Comparison of ENCODE assay signal across 23 cellular contexts in the genomic region with DNA sequence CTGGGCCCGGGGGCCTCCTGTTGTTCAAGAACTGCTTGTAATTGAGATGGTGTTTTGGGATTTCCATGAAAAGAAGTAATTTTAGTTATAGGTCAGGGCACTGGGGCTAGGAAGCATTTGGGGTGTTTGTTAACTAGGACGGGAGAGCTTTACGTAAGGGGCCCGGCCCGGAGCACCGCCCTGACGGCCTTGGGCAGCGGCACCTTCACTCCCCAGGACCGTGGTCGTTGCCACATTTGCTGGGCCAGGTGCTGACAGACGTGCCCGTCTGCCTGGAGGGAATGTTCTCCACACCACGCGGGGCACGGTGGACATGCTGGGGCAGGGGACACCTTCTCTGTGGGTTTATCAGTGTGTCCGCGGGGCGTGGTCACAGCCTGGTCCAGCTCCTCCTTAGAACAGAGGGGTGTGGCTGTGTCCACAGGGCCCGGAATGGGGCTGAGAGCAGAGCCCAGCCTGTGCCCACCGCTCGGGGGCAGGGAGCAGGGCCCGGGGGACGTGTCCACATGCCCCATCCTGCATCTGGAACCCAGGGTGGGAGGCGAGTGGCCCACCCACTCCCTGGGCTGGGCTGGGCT. TPM values are rescaled to one million over a fixed set of nuclear protein-coding genes. Genes with fewer than 3 reads are reported as not detected.
DNase-seq lines count a peak whose midpoint lies in the region; ATAC-seq and TF ChIP-seq lines count a peak whose summit lies in the region.
"Had no signal": no experiment of that assay in that cellular context is flagged by ENCODE, and none has a peak within 500 bp of the region (broad histone marks: within the 10 kb centered on the region; RNA-seq: fewer than 3 reads in every experiment).

No MANE protein-coding gene starts in this region.

- H3K9me3 ChIP-seq in H9 (ENCODE audit: control insufficient read depth, low read depth, low read length) = no peaks in the 10 kb centered on the region
- no peaks in the 10 kb centered on the region for H3K9me3 ChIP-seq in esophagus (ENCODE audit: control insufficient read depth in 2 of 2, insufficient read depth in 1 of 2, low read depth in 1 of 2, low read length in 1 of 2)
- H3K9me3 ChIP-seq in neural progenitor cell (ENCODE audit: low read depth) = no peaks in the 10 kb centered on the region
- H3K9me3 ChIP-seq in uterus = no peaks in the 10 kb centered on the region

- H3K27ac Mint-ChIP-seq in H9 (no peak overlapping the region; a peak in 1 of 7 replicates), WTC11 (peak overlapping the region; percentile 68), neural progenitor cell (peak overlapping the region; percentile 73)
- H3K27ac Mint-ChIP-seq: activated CD4-positive, alpha-beta memory T cell treated with anti-CD3 and anti-CD28 coated beads for 36 hours had no signal

- no peaks in the 10 kb centered on the region; the same call in 1 of the 2 replicates for H3K4me1 ChIP-seq in H9 (ENCODE audit: insufficient read depth, low read length)
- H3K4me1 ChIP-seq in esophagus (ENCODE audit: control insufficient read depth in 2 of 2, insufficient read depth in 2 of 2, low read length in 1 of 2) = peaks cover 21 to 86% of the 10 kb centered on the region in 2 donors
- H3K4me1 ChIP-seq in neural progenitor cell = peaks cover 47% of the 10 kb centered on the region
- H3K4me1 ChIP-seq in uterus = peaks cover 13 to 29% of the 10 kb centered on the region in 2 donors

- no peak for ATAC-seq in WTC11
- no peak for ATAC-seq in HG02571 (IDR thresholded peaks at IDR 0.05; ENCODE audit: unreplicated experiment)
- ATAC-seq: HepG2 had no signal

- no CpG with 5 or more reads among the region's 24 CpGs for WGBS in H9 (ENCODE audit: extremely low coverage, insufficient read length, low lambda C conversion rate)
- 56 to 74% methylated on average over 22 to 24 of the region's 24 CpGs for WGBS in esophagus, 2 donors

- H3T11ph ChIP-seq in H9 (ENCODE audit: low read length) = no peak overlapping the region

- TF ChIP-seq CTCF in H9 (conservative IDR thresholded peaks at IDR 0.05) (no peak), WTC11 (IDR thresholded peaks at IDR 0.05) (no peak), neural progenitor cell (IDR thresholded peaks at IDR 0.05) (no peak), uterus (IDR thresholded peaks at IDR 0.05) (no peak)

- peaks cover 36 to 45% of the 10 kb centered on the region in 2 experiments for H3K4me1 Mint-ChIP-seq in H9
- peaks cover 22% of the 10 kb centered on the region for H3K4me1 Mint-ChIP-seq in WTC11
- H3K4me1 Mint-ChIP-seq in neural progenitor cell = peaks cover 56% of the 10 kb centered on the region

- H3K4ac ChIP-seq in H9 (ENCODE audit: low read depth, low read length) = no peak overlapping the region

- H4K20me1 ChIP-seq in H9 (ENCODE audit: control insufficient read depth, insufficient read depth, insufficient read length) = peaks cover 3% of the 10 kb centered on the region
- H4K20me1 ChIP-seq in neural progenitor cell (ENCODE audit: low read depth) = no peaks in the 10 kb centered on the region

- H3K27ac ChIP-seq in H9 (ENCODE audit: insufficient read length, low read depth, low read length) (no peak overlapping the region), esophagus (ENCODE audit: low read depth in 2 of 2, low read length in 1 of 2) (peak overlapping the region; percentile 90 to 92), neural progenitor cell (no peak overlapping the region), uterus (no peak overlapping the region)
- H3K27ac ChIP-seq: HL-60 had no signal

- POLR2A ChIA-PET in WTC11 (lab: Charles Lee) = no interaction called here

- H3K4me2 ChIP-seq in H9 (ENCODE audit: insufficient read depth, insufficient read length, low read length) = no peak overlapping the region
- H3K4me2 ChIP-seq in neural progenitor cell = no peak overlapping the region

- no peak overlapping the region for H3K18ac ChIP-seq in H9 (ENCODE audit: insufficient read length, low read depth, low read length)

- intact Hi-C loops in uterus (cut with DNase I; ENCODE audit: low total_unique reads) = loop anchor here (10.0 kb wide), 1 partner anchor 688 kb away; no protein-coding TSS in a partner anchor

- no peak overlapping the region for H3K23ac ChIP-seq in H9 (ENCODE audit: insufficient read length, low read depth, low read length)

- no peak overlapping the region for H4K91ac ChIP-seq in H9 (ENCODE audit: insufficient read length, low read depth, low read length)

- no peak for DNase-seq in H9
- no peak for DNase-seq in WTC11 (ENCODE audit: low spot score)
- DNase-seq in neural progenitor cell (ENCODE audit: low spot score) = no peak
- DNase-seq in anterior cingulate cortex (lab: John Stamatoyannopoulos, UW) = no peak
- DNase-seq in uterus = no peak
- no peak for DNase-seq in stimulated activated CD4-positive, alpha-beta T cell treated with anti-CD3 and anti-CD28 coated beads, Interleukin-2, amount 100 ng/mL, for 24 hours
- DNase-seq: ACHN; activated CD4-positive, alpha-beta memory T cell treated with anti-CD3 and anti-CD28 coated beads for 36 hours; activated effector memory CD4-positive, alpha-beta T cell treated with anti-CD3 and anti-CD28 coated beads, Interleukin-2, amount 50 U/mL, for 16 hours; C1 segment of cervical spinal cord; effector memory CD4-positive, alpha-beta T cell; H7; head of caudate nucleus; kidney glomerular epithelial cell; NCI-H1092 treated with DMSO at 0.1 percent for 48 hours; NCI-H187 treated with DMSO at 0.1 percent for 48 hours; nucleus accumbens; stimulated activated CD4-positive, alpha-beta T cell treated with anti-CD3 and anti-CD28 coated beads, Interleukin-1b, Interleukin-23, amount 100 ng/mL, for 48 hours; T-helper 9 cell had no signal

- H2BK12ac ChIP-seq in H9 (ENCODE audit: insufficient read length, low read depth, low read length) = peak overlapping the region; percentile 22

- H3K36me3 ChIP-seq in esophagus (ENCODE audit: control insufficient read depth in 2 of 2, insufficient read depth in 2 of 2, low read length in 1 of 2) (peaks cover 0 to 34% of the 10 kb centered on the region in 2 donors), neural progenitor cell (no peaks in the 10 kb centered on the region), uterus (no peaks in the 10 kb centered on the region)

- no peak overlapping the region for H3K4me3 ChIP-seq in esophagus (ENCODE audit: low read depth in 1 of 2, low read length in 2 of 2)
- H3K4me3 ChIP-seq in neural progenitor cell = no peak overlapping the region
- no peak overlapping the region for H3K4me3 ChIP-seq in uterus

- no peak overlapping the region for H2BK20ac ChIP-seq in H9 (ENCODE audit: low read depth, low read length, poor library complexity, severe bottlenecking)

- no peaks in the 10 kb centered on the region for H3K23me2 ChIP-seq in H9 (ENCODE audit: insufficient read length, low read depth, low read length, poor library complexity, severe bottlenecking)

- no peak overlapping the region for H3K4me3 Mint-ChIP-seq in H9
- no peak overlapping the region for H3K4me3 Mint-ChIP-seq in WTC11
- H3K4me3 Mint-ChIP-seq in neural progenitor cell = no peak overlapping the region
- H3K4me3 Mint-ChIP-seq: activated CD4-positive, alpha-beta memory T cell treated with anti-CD3 and anti-CD28 coated beads for 36 hours had no signal

- no peak overlapping the region for H2BK15ac ChIP-seq in H9 (ENCODE audit: low read depth, low read length)

- H3K27me3 Mint-ChIP-seq in H9 (ENCODE audit: low read depth) = peaks cover 3% of the 10 kb centered on the region; the same call in 1 of the 2 replicates
- H3K27me3 Mint-ChIP-seq in WTC11 (ENCODE audit: low read depth) = no peaks in the 10 kb centered on the region
- peaks cover 9% of the 10 kb centered on the region for H3K27me3 Mint-ChIP-seq in neural progenitor cell (ENCODE audit: insufficient read depth, low read depth)
- H3K27me3 Mint-ChIP-seq: activated CD4-positive, alpha-beta memory T cell treated with anti-CD3 and anti-CD28 coated beads for 36 hours had no signal

- no peaks in the 10 kb centered on the region for H3K79me1 ChIP-seq in H9 (ENCODE audit: insufficient read depth, low read depth, low read length, poor library complexity, severe bottlenecking)

- no peak overlapping the region for H2AFZ ChIP-seq in H9 (ENCODE audit: low read length)
- H2AFZ ChIP-seq in neural progenitor cell (replicated peaks) = no peak overlapping the region

- H3F3A ChIP-seq in neural progenitor cell (ENCODE audit: low read depth) = peaks cover 21% of the 10 kb centered on the region

- TF ChIP-seq POLR2A in uterus (IDR thresholded peaks at IDR 0.05) = no peak

- no peak overlapping the region for H3K9ac ChIP-seq in H9 (ENCODE audit: extremely low read depth, insufficient read length, low read length)
- no peak overlapping the region for H3K9ac ChIP-seq in neural progenitor cell

- no peak overlapping the region for H2BK5ac ChIP-seq in H9 (ENCODE audit: insufficient read length, low read length)

- H2BK120ac ChIP-seq in H9 (ENCODE audit: low read depth, low read length, poor library complexity, severe bottlenecking) = no peak overlapping the region

- no peak overlapping the region for H4K5ac ChIP-seq in H9 (ENCODE audit: insufficient read length, low read depth, low read length)

- H3K27me3 ChIP-seq in H9 (ENCODE audit: insufficient read depth, low read length) = no peaks in the 10 kb centered on the region
- no peaks in the 10 kb centered on the region for H3K27me3 ChIP-seq in esophagus (ENCODE audit: control insufficient read depth in 1 of 2, insufficient read depth in 2 of 2, low read length in 2 of 2)
- no peaks in the 10 kb centered on the region for H3K27me3 ChIP-seq in neural progenitor cell
- H3K27me3 ChIP-seq in uterus = no peaks in the 10 kb centered on the region

- H3K79me2 ChIP-seq in H9 (ENCODE audit: insufficient read depth, low read length) = no peaks in the 10 kb centered on the region
- no peaks in the 10 kb centered on the region for H3K79me2 ChIP-seq in neural progenitor cell (ENCODE audit: low read depth)

- H2AK5ac ChIP-seq in H9 (ENCODE audit: insufficient read length, low read length) = no peak overlapping the region

- H3K14ac ChIP-seq in H9 (ENCODE audit: insufficient read depth, low read length) = no peak overlapping the region; the same call in 1 of the 2 replicates

- CTCF ChIA-PET in WTC11 (lab: Charles Lee) = interaction anchor here (2.7 kb wide), 1 partner anchor 9 kb away, joined by 16 read pairs; no protein-coding TSS in a partner anchor

- no peak overlapping the region for H3K56ac ChIP-seq in H9 (ENCODE audit: insufficient read length, low read depth, low read length)

- H3K9me3 Mint-ChIP-seq in H9 (no peaks in the 10 kb centered on the region), WTC11 (no peaks in the 10 kb centered on the region), neural progenitor cell (no peaks in the 10 kb centered on the region)
- H3K9me3 Mint-ChIP-seq: activated CD4-positive, alpha-beta memory T cell treated with anti-CD3 and anti-CD28 coated beads for 36 hours had no signal

- H4K8ac ChIP-seq in H9 (replicated peaks; ENCODE audit: insufficient read length, low read depth, low read length) = no peak overlapping the region

- H3K36me3 Mint-ChIP-seq in H9 (ENCODE audit: insufficient read depth in 1 of 3, low read depth in 3 of 3) (peaks cover 0 to 3% (median 0%) of the 10 kb centered on the region in 3 experiments; a peak in 2 of 7 replicates), WTC11 (no peaks in the 10 kb centered on the region), neural progenitor cell (peaks cover 4% of the 10 kb centered on the region)
- H3K36me3 Mint-ChIP-seq: activated CD4-positive, alpha-beta memory T cell treated with anti-CD3 and anti-CD28 coated beads for 36 hours had no signal

RNA-seq across cellular contexts. Expression of gene BAIAP2, which starts 57.7 kb away (rescaled TPM):
- total RNA-seq in H9 (2021) = 26.7 and 27.8 TPM in 2 replicates
- 16.9 to 20.7 TPM (median 18.4 TPM) in 3 replicates for total RNA-seq in WTC11 (2021)
- 100 to 1,000 TPM in 1 of 2 donors, 10 to 100 TPM in 1; 91.2 to 107 TPM for polyA plus RNA-seq in esophagus
- total RNA-seq in neural progenitor cell (ENCODE audit: low replicate concordance) = 15.6 and 16.1 TPM in 2 replicates
- 10 to 100 TPM; 16.5 to 70.7 (median 45.8) TPM for total RNA-seq in uterus

Comparison
In these comparisons a context has a peak if more than half of its experiments do, and no peak if none do; other contexts are left out.
1. H3K27ac ChIP-seq: peak in esophagus (2 of 2); none in H9 (single experiment), neural progenitor cell (single experiment) and uterus (0 of 2).
2. H3K27ac Mint-ChIP-seq: peak in WTC11 (single experiment) and neural progenitor cell (single experiment); none in H9 (0 of 3).